ENCODE assay signal across 2 cellular contexts in genomic region chr3:23706116-23706515, GRCh38.
TF ChIP-seq lines count a peak whose summit lies in the region.

No MANE protein-coding gene starts in this region.

TF ChIP-seq in HCT116, 20 proteins besides CTCF, POLR2A, EP300 and RAD21:
- TF ChIP-seq YY1 (IDR thresholded peaks at IDR 0.05; ENCODE audit: extremely low read depth, insufficient replicate concordance, low read depth, low read length) = no peak
- TF ChIP-seq ZNF274 (IDR thresholded peaks at IDR 0.05; ENCODE audit: low read depth, low read length) = no peak
- no peak for TF ChIP-seq EZH2 (IDR thresholded peaks at IDR 0.05)
- TF ChIP-seq TCF7L2 (IDR thresholded peaks at IDR 0.05; ENCODE audit: borderline replicate concordance, extremely low read depth, insufficient read depth, insufficient read length) = no peak
- no peak for TF ChIP-seq CBX3 (IDR thresholded peaks at IDR 0.05; ENCODE audit: low read depth)
- no peak for TF ChIP-seq REST (IDR thresholded peaks at IDR 0.05; ENCODE audit: low read depth)

TF ChIP-seq in GM12878, 131 proteins besides CTCF, POLR2A, EP300 and RAD21:
- TF ChIP-seq ZBED1 (IDR thresholded peaks at IDR 0.05; ENCODE audit: borderline replicate concordance) = no peak
- TF ChIP-seq KDM1A (IDR thresholded peaks at IDR 0.05; ENCODE audit: borderline replicate concordance) = no peak
- TF ChIP-seq NR2F1 (conservative IDR thresholded peaks at IDR 0.05) = peak; percentile 62; the same call in 1 of the 2 replicates
TF ChIP-seq in GM12878: peak in this region for 1.
